25 cellular contexts compared by ENCODE assay signal in genomic region chrX:18748499-18748898, GRCh38. TPM values are rescaled to one million over a fixed set of nuclear protein-coding genes. Genes with fewer than 3 reads are reported as not detected.
"Had no signal": no experiment of that assay in that cellular context is flagged by ENCODE, and none has a peak within 500 bp of the region (broad histone marks: within the 10 kb centered on the region; RNA-seq: fewer than 3 reads in every experiment).

No MANE protein-coding gene starts in this region.

- H3K27ac ChIP-seq: KMS-11, SJSA1, SK-N-MC had no signal

- H3K4me3 Mint-ChIP-seq: IgD-negative memory B cell had no signal

- ATAC-seq: K562 had no signal

- H3K36me3 ChIP-seq: SJSA1 had no signal

- H3K27ac Mint-ChIP-seq: IgD-negative memory B cell had no signal

- H3K9me3 ChIP-seq: SJSA1 had no signal

- DNase-seq: Kasumi-1, MM.1S, NCI-H1092 treated with DMSO at 0.1 percent for 48 hours, NCI-H1417, NCI-H146, NCI-H187, NCI-H2029, NCI-H2081 treated with DMSO at 0.1 percent for 48 hours, NCI-H2171, NCI-H226, NCI-H446, NCI-H510A, NCI-H524 treated with DMSO at 0.1 percent for 48 hours, NCI-H69, NCI-H774, Right ventricle myocardium superior, RPMI8226, SIG-M5 had no signal

- H3K4me3 ChIP-seq: K562, SJSA1, SK-N-MC had no signal

- H3K27me3 ChIP-seq: SJSA1 had no signal

- H3K27me3 Mint-ChIP-seq: IgD-negative memory B cell had no signal

- H3K36me3 Mint-ChIP-seq: IgD-negative memory B cell had no signal

- H3K4me1 ChIP-seq: SJSA1 had no signal

RNA-seq across cellular contexts. Expression of gene PPEF1, which starts 41.1 kb away (rescaled TPM):
- total RNA-seq: HT1080, K562, M059J, SJSA1 had no signal
- polyA plus RNA-seq: IgD-negative memory B cell, K562 had no signal
